8 cellular contexts compared by ENCODE assay signal in the genomic region with DNA sequence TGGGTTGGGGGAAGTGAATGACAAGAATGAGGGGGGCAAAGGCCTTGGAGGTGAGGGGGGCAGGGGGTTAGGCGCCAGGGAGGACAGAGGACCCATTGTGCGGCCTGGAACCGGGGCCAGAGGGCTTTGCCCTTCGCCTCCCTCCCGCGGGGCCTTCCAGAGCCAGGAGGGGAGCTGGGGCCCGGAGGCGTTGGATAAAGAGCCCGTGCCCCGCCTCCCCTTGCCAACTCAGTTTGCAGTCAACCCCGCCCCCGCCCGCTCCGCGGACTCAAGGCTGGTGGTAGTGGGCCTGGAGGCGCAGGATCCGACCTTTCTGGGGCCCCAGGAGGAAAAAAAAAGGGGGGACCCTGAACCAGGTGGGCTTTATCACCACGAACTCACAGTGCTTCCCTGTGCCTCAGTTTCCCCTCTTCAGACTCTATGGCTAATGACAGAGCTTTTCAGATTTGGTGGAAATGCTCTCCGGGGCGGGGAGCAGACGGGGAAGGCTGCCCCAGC. TPM values are rescaled to one million over a fixed set of nuclear protein-coding genes. Genes with fewer than 3 reads are reported as not detected.
DNase-seq lines count a peak whose midpoint lies in the region; ATAC-seq and TF ChIP-seq lines count a peak whose summit lies in the region.

No MANE protein-coding gene starts in this region.

- no peak overlapping the region for H3K27ac Mint-ChIP-seq in CD4-positive, alpha-beta T cell
- no peak overlapping the region for H3K27ac Mint-ChIP-seq in endothelial cell (ENCODE audit: unreplicated experiment)
- peak overlapping the region in 1 of 2 donors; percentile 89 for H3K27ac Mint-ChIP-seq in natural killer cell

- H3K4me3 Mint-ChIP-seq in CD4-positive, alpha-beta T cell, result peak overlapping the region; percentile 86
- H3K4me3 Mint-ChIP-seq in endothelial cell (ENCODE audit: unreplicated experiment) (peak overlapping the region; percentile 90), natural killer cell (peak overlapping the region; percentile 86)

- H3K27me3 Mint-ChIP-seq in CD4-positive, alpha-beta T cell, result peaks cover 4% of the 10 kb centered on the region
- H3K27me3 Mint-ChIP-seq in endothelial cell (ENCODE audit: unreplicated experiment) (peaks cover 19% of the 10 kb centered on the region), natural killer cell (ENCODE audit: low read depth in 2 of 2) (no peaks in the 10 kb centered on the region)

- H3K4me3 ChIP-seq in SJSA1, result peak overlapping the region; percentile 90

- H3K36me3 Mint-ChIP-seq in CD4-positive, alpha-beta T cell (ENCODE audit: low read depth), result no peaks in the 10 kb centered on the region
- H3K36me3 Mint-ChIP-seq in endothelial cell (ENCODE audit: low read depth, unreplicated experiment), result no peaks in the 10 kb centered on the region
- no peaks in the 10 kb centered on the region for H3K36me3 Mint-ChIP-seq in natural killer cell

- H3K27me3 ChIP-seq in CD4-positive, alpha-beta T cell (ENCODE audit: control insufficient read depth, insufficient read depth, low read length), result peaks cover 4% of the 10 kb centered on the region
- no peaks in the 10 kb centered on the region for H3K27me3 ChIP-seq in SJSA1 (replicated peaks)

- no peak for DNase-seq in CD4-positive, alpha-beta T cell
- DNase-seq in SJSA1 (ENCODE audit: low read depth in 1 of 2, low spot score in 2 of 2), result peak; percentile 88 to 90
- DNase-seq in endothelial cell (ENCODE audit: low spot score), result peak; percentile 49
- no peak for DNase-seq in natural killer cell
- no peak for DNase-seq in NCI-H128 (lab: John Stamatoyannopoulos, UW; ENCODE audit: unreplicated experiment)
- DNase-seq in NCI-H2107 (lab: John Stamatoyannopoulos, UW), result no peak
- DNase-seq in 8988T, result no peak

- POLR2A ChIA-PET in CD4-positive, alpha-beta T cell (lab: Charles Lee), result interaction anchor here (0.7 to 4.8 kb wide), 4 partner anchors 16 to 301 kb away, joined by 3 to 37 read pairs (median 3); partner anchors contain the start of gene PRPSAP1

- peaks cover 60% of the 10 kb centered on the region for H3K4me1 ChIP-seq in SJSA1 (replicated peaks)

- no peak for TF ChIP-seq CTCF in CD4-positive, alpha-beta T cell (IDR thresholded peaks at IDR 0.05)
- TF ChIP-seq CTCF in endothelial cell (IDR thresholded peaks at IDR 0.05; ENCODE audit: unreplicated experiment) (no peak), natural killer cell (IDR thresholded peaks at IDR 0.05) (no peak)

- intact Hi-C loops in CD4-positive, alpha-beta T cell (cut with DNase I, micrococcal nuclease), result loop anchor here in 1 of 2 experiments (10.0 kb wide), 1 partner anchor 398 kb away; no protein-coding TSS in a partner anchor
- intact Hi-C loops in natural killer cell (cut with micrococcal nuclease), result no loop called here

- no peaks in the 10 kb centered on the region for H3K9me3 ChIP-seq in CD4-positive, alpha-beta T cell (ENCODE audit: control insufficient read depth, low read length)
- peaks cover 3% of the 10 kb centered on the region; the same call in 1 of the 2 replicates for H3K9me3 ChIP-seq in SJSA1 (replicated peaks)

- no peak for ATAC-seq in CD4-positive, alpha-beta T cell (ENCODE audit: poor library complexity)
- ATAC-seq in natural killer cell, result no peak
- ATAC-seq in HG03432 (IDR thresholded peaks at IDR 0.05; ENCODE audit: unreplicated experiment), result no peak

- H3K27ac ChIP-seq in CD4-positive, alpha-beta T cell (ENCODE audit: low read depth, low read length), result no peak overlapping the region
- peak overlapping the region; percentile 93 for H3K27ac ChIP-seq in SJSA1

- H3K36me3 ChIP-seq in SJSA1, result peaks cover 51% of the 10 kb centered on the region

- H3K4me1 Mint-ChIP-seq in CD4-positive, alpha-beta T cell (ENCODE audit: low read depth), result peaks cover 6% of the 10 kb centered on the region
- peaks cover 23% of the 10 kb centered on the region for H3K4me1 Mint-ChIP-seq in endothelial cell (ENCODE audit: unreplicated experiment)
- peaks cover 5 to 17% of the 10 kb centered on the region in 2 donors for H3K4me1 Mint-ChIP-seq in natural killer cell

- no peaks in the 10 kb centered on the region for H3K9me3 Mint-ChIP-seq in CD4-positive, alpha-beta T cell
- H3K9me3 Mint-ChIP-seq in endothelial cell (ENCODE audit: unreplicated experiment), result no peaks in the 10 kb centered on the region
- H3K9me3 Mint-ChIP-seq in natural killer cell, result no peaks in the 10 kb centered on the region

- CTCF ChIA-PET in CD4-positive, alpha-beta T cell (lab: Charles Lee), result no interaction called here

RNA-seq across cellular contexts. Expression of gene SPHK1, which starts 2.1 kb away (rescaled TPM):
- total RNA-seq in CD4-positive, alpha-beta T cell, result 1 to 10 TPM in 1 of 2 experiments, under 1 TPM in 1; 0.45 to 1.1 TPM
- 135 and 173 TPM in 2 replicates for total RNA-seq in SJSA1 (2014; rRNA removed; shearing (Covaris generic))
- total RNA-seq in endothelial cell (ENCODE audit: unreplicated experiment) (15.4 TPM), natural killer cell (1 to 10 TPM; 7.6 to 9.2 (median 8.3) TPM)

RNA-seq across cellular contexts. Expression of gene PRPSAP1, which starts 28.6 kb away (rescaled TPM):
- 10 to 100 TPM; 10.8 to 12.1 TPM for total RNA-seq in CD4-positive, alpha-beta T cell
- total RNA-seq in SJSA1 (2014; rRNA removed; shearing (Covaris generic)), result 49.4 and 65.4 TPM in 2 replicates
- total RNA-seq in endothelial cell (ENCODE audit: unreplicated experiment) (136 TPM), natural killer cell (10 to 100 TPM; 32.9 to 45.2 (median 41.5) TPM)

Comparison
In these comparisons a context has a peak if more than half of its experiments do, and no peak if none do; other contexts are left out.
1. DNase-seq: peak in SJSA1 (2 of 2) and endothelial cell (single experiment); none in CD4-positive, alpha-beta T cell (0 of 10), natural killer cell (single experiment), NCI-H128 (single experiment), NCI-H2107 (single experiment) and 8988T (single experiment).
2. Peak in every context shown above with its lines, with median percentiles within 50 percentile points of each other: H3K4me3 Mint-ChIP-seq.